8 cellular contexts compared by ENCODE assay signal in the genomic region with DNA sequence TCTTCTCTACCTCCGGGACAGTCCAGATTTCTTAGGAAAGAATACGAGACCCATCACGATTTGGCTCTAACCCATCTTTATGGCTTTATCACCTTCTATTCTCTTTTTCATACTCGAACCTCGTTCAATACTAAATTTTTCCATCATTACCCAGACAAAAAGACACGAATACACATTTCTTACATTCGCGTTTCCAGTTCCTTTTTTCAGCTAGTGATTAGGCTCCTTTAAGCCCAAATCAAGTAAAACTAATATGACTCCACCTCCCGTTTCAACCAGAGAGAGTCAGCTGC. TPM values are rescaled to one million over a fixed set of nuclear protein-coding genes. Genes with fewer than 3 reads are reported as not detected.
DNase-seq lines count a peak whose midpoint lies in the region; ATAC-seq and TF ChIP-seq lines count a peak whose summit lies in the region.

No MANE protein-coding gene starts in this region.

- H3K27me3 Mint-ChIP-seq in dendritic cell treated with granulocyte-macrophage colony-stimulating factor and Interleukin-4, amounts not matched to agents 40 ng/mL and 50 ng/mL, for 4 days: no peaks in the 10 kb centered on the region
- H3K27me3 Mint-ChIP-seq in natural killer cell (ENCODE audit: low read depth in 2 of 2): no peaks in the 10 kb centered on the region

- H3K9me3 Mint-ChIP-seq in dendritic cell treated with granulocyte-macrophage colony-stimulating factor and Interleukin-4, amounts not matched to agents 40 ng/mL and 50 ng/mL, for 4 days: no peaks in the 10 kb centered on the region
- no peaks in the 10 kb centered on the region for H3K9me3 Mint-ChIP-seq in natural killer cell

- no peaks in the 10 kb centered on the region for H3K27me3 ChIP-seq in BE2C

- TF ChIP-seq CTCF in BE2C (IDR thresholded peaks at IDR 0.05; ENCODE audit: low read depth, low read length) (no peak), LNCaP clone FGC (IDR thresholded peaks at IDR 0.05; ENCODE audit: control insufficient read depth, extremely low read depth, insufficient read depth) (no peak), natural killer cell (IDR thresholded peaks at IDR 0.05) (no peak)

- H3K9me3 ChIP-seq in BE2C: no peaks in the 10 kb centered on the region

- DNase-seq in BE2C (no peak), LNCaP clone FGC (ENCODE audit: low read depth) (no peak), natural killer cell (no peak), NCI-H446 treated with DMSO at 0.1 percent for 48 hours (lab: John Stamatoyannopoulos, UW) (no peak), superior temporal gyrus (ENCODE audit: extremely low spot score) (no peak), SIG-M5 (lab: John Stamatoyannopoulos, UW) (no peak)

- H3K36me3 Mint-ChIP-seq in dendritic cell treated with granulocyte-macrophage colony-stimulating factor and Interleukin-4, amounts not matched to agents 40 ng/mL and 50 ng/mL, for 4 days (ENCODE audit: low read depth): peaks cover 63% of the 10 kb centered on the region
- H3K36me3 Mint-ChIP-seq in natural killer cell: no peaks in the 10 kb centered on the region

- peak overlapping the region; percentile 98 for H3K27ac Mint-ChIP-seq in dendritic cell treated with granulocyte-macrophage colony-stimulating factor and Interleukin-4, amounts not matched to agents 40 ng/mL and 50 ng/mL, for 4 days
- H3K27ac Mint-ChIP-seq in natural killer cell: peak overlapping the region; percentile 91 to 92

- H3K4me1 ChIP-seq in BE2C: no peaks in the 10 kb centered on the region

- peak overlapping the region; percentile 99 for H3K4me3 Mint-ChIP-seq in dendritic cell treated with granulocyte-macrophage colony-stimulating factor and Interleukin-4, amounts not matched to agents 40 ng/mL and 50 ng/mL, for 4 days
- peak overlapping the region; percentile 95 for H3K4me3 Mint-ChIP-seq in natural killer cell

- no peak for ATAC-seq in natural killer cell
- ATAC-seq in GM21825 (IDR thresholded peaks at IDR 0.05; ENCODE audit: unreplicated experiment): no peak

- H3K4me1 Mint-ChIP-seq in dendritic cell treated with granulocyte-macrophage colony-stimulating factor and Interleukin-4, amounts not matched to agents 40 ng/mL and 50 ng/mL, for 4 days (ENCODE audit: low read depth): peaks cover 26% of the 10 kb centered on the region
- H3K4me1 Mint-ChIP-seq in natural killer cell: peaks cover 28 to 31% of the 10 kb centered on the region in 2 donors

- peaks cover 16% of the 10 kb centered on the region for H3K36me3 ChIP-seq in BE2C

- intact Hi-C loops in dendritic cell treated with granulocyte-macrophage colony-stimulating factor and Interleukin-4, amounts not matched to agents 40 ng/mL and 50 ng/mL, for 4 days (cut with micrococcal nuclease): no loop called here
- intact Hi-C loops in natural killer cell (cut with micrococcal nuclease): loop anchor here (2.0 kb wide), 1 partner anchor 18 kb away; a partner anchor contains a TSS

- H3K4me3 ChIP-seq in BE2C (ENCODE audit: low read depth, low read length): peak overlapping the region; percentile 74
- peak overlapping the region; percentile 92 for H3K4me3 ChIP-seq in LNCaP clone FGC (ENCODE audit: low read depth, low read length)

RNA-seq across cellular contexts. Expression of a gene that starts 0.5 kb away (rescaled TPM):
- polyA plus RNA-seq in BE2C (2012; ENCODE audit: insufficient read depth, insufficient read length, low read depth): 12.2 TPM
- total RNA-seq in natural killer cell: 1 to 10 TPM; 4.7 to 6.6 (median 5.8) TPM

RNA-seq across cellular contexts. Expression of a gene that starts 7.5 kb away (rescaled TPM):
- polyA plus RNA-seq in BE2C (2012; ENCODE audit: insufficient read depth, insufficient read length, low read depth): 21.0 TPM
- 10 to 100 TPM; 74.0 to 78.8 (median 77.3) TPM for total RNA-seq in natural killer cell

RNA-seq across cellular contexts. Expression of a gene that starts 18.7 kb away (rescaled TPM):
- polyA plus RNA-seq in BE2C (2012; ENCODE audit: insufficient read depth, insufficient read length, low read depth): 8.4 TPM
- total RNA-seq in natural killer cell: 10 to 100 TPM in 1 of 3 donors, 1 to 10 TPM in 2; 7.8 to 12.2 (median 9.2) TPM

RNA-seq across cellular contexts. Expression of a gene that starts 28.2 kb away (rescaled TPM):
- polyA plus RNA-seq in BE2C (2012; ENCODE audit: insufficient read depth, insufficient read length, low read depth): 21.3 TPM
- total RNA-seq in natural killer cell: 10 to 100 TPM; 37.4 to 49.2 (median 43.0) TPM
